In the genomic region with DNA sequence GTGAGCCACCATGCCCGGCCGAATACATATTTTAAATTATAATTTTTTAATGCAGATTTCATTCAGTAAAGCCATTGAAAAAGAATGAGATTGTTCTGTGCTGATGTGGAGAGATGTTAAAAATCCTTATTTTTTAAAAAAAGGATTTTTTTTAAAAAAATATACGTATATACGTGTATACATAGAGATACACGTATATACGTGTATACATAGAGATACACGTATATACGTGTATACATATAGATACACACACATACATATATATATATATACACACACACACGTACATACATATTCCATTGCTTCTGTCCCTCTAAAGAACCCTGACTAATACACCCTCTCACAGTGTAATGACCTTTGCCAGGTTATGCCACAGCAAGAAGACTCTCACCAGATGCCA, we compare ENCODE assay signal across 8 cellular contexts.
"Had no signal": no experiment of that assay in that cellular context is flagged by ENCODE, and none has a peak within 500 bp of the region (broad histone marks: within the 10 kb centered on the region; RNA-seq: fewer than 3 reads in every experiment).

No MANE protein-coding gene starts in this region.

- H3K4me3 Mint-ChIP-seq: GM23338, H9 had no signal

- DNase-seq: H9, HCEC 1CT, KG1 had no signal

- H3K9me3 Mint-ChIP-seq: GM23338, IgD-negative memory B cell had no signal

- H3K4me2 ChIP-seq: GM23338 had no signal

- H3K4me3 ChIP-seq: GM23338 had no signal

- H3K27ac ChIP-seq: HL-60 had no signal

- H3K27ac Mint-ChIP-seq: GM23338, IgD-negative memory B cell had no signal

- H3K36me3 Mint-ChIP-seq: IgD-negative memory B cell had no signal

- FAIRE-seq: H1, H54 had no signal
